ENCODE assay signal across 7 cellular contexts in the genomic region with DNA sequence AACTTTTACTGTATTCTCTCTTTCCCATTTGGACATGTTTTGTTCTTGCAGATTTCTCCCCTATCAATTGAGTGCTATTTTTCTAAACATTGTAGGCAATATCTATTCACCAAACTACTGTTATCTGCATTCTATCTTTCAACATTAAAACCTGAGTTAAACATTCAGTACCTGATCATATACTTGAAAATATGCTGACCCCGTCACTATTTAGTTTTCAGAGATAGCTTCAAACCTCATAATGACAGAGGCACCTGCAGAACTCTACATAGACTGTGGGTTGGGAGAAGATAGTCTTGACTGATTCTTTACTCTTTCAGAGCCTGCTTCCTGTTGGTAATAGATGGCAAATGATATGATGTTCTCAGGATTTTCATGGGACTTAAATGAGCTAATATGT.
"Had no signal": no experiment of that assay in that cellular context is flagged by ENCODE, and none has a peak within 500 bp of the region (broad histone marks: within the 10 kb centered on the region; RNA-seq: fewer than 3 reads in every experiment).

No MANE protein-coding gene starts in this region.

- ATAC-seq: K562 had no signal

- H3K27ac ChIP-seq: HL-60, KMS-11 had no signal

- FAIRE-seq: HTR-8/SVneo, K562 had no signal

- H3K4me2 ChIP-seq: KMS-11 had no signal

- H3K9ac ChIP-seq: KMS-11 had no signal

- H3K4me3 ChIP-seq: K562 had no signal

- DNase-seq: Karpas-422, KBM-7, KG1 had no signal
